In the genomic region with DNA sequence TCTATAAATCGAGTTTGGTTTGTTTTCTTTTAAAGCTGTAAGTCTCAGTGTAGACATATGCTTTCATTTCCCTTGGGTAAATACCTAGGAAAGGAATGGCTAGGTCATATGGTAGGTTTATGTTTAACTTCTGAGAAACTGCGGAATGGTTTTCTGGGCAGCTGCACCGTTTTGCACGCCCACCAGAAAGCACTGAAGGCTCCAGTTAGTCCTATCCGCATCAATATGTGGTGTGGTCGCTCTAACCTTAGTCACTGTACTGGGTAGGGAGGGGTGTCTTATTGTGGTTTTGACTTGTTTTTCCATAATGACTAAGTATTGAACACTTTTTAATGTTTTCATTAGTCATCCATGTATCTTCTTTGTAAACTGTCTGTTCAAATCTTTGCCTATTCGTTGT, we compare ENCODE assay signal across 10 cellular contexts.
DNase-seq lines count a peak whose midpoint lies in the region; ATAC-seq and TF ChIP-seq lines count a peak whose summit lies in the region.
"Had no signal": no experiment of that assay in that cellular context is flagged by ENCODE, and none has a peak within 500 bp of the region (broad histone marks: within the 10 kb centered on the region; RNA-seq: fewer than 3 reads in every experiment).

No MANE protein-coding gene starts in this region.

- 84% methylated on average over 7 of the region's 7 CpGs for WGBS in SK-N-SH (ENCODE audit: low lambda C conversion rate)

- peak overlapping the region; percentile 42 for H3K4me2 ChIP-seq in PC-3 (ENCODE audit: low read length)
- no peak overlapping the region for H3K4me2 ChIP-seq in SK-N-SH

- POLR2A ChIA-PET in PC-3 (lab: Charles Lee; ENCODE audit: unreplicated experiment): no interaction called here
- POLR2A ChIA-PET in SK-N-SH (lab: Yijun Ruan, JAX): no interaction called here

- no peak for TF ChIP-seq CTCF in PC-3 (conservative IDR thresholded peaks at IDR 0.05; ENCODE audit: low read depth, low read length)
- no peak for TF ChIP-seq CTCF in epithelial cell of esophagus (IDR thresholded peaks at IDR 0.05; ENCODE audit: insufficient read depth, low read depth, low read length, missing control alignments)
- no peak for TF ChIP-seq CTCF in SK-N-SH (IDR thresholded peaks at IDR 0.05)

- ATAC-seq in PC-3: peak; percentile 80

- no peaks in the 10 kb centered on the region for H3K9me2 ChIP-seq in PC-3 (replicated peaks; ENCODE audit: low read length)
- no peaks in the 10 kb centered on the region for H3K9me2 ChIP-seq in SK-N-SH

- no TSS peak for BruUV-seq in PC-3 (replicated peaks; lab: Mats Ljungman, UMichigan)

- intact Hi-C loops in PC-3 (cut with micrococcal nuclease) (loop anchor here (10.0 kb wide), 2 partner anchors 108 to 218 kb away; no protein-coding TSS in a partner anchor), posterior vena cava (cut with DNase I) (no loop called here)

- H3K27ac ChIP-seq in PC-3 (ENCODE audit: low read length) (peak overlapping the region; percentile 73), SK-N-SH (ENCODE audit: low read depth in 2 of 2, low read length in 1 of 2) (no peak overlapping the region)
- H3K27ac ChIP-seq: VCaP had no signal

- H3K9me3 ChIP-seq in PC-3 (ENCODE audit: low read length) (no peaks in the 10 kb centered on the region), SK-N-SH (no peaks in the 10 kb centered on the region)

- CTCF ChIA-PET in PC-3 (lab: Charles Lee) (no interaction called here), SK-N-SH (lab: Yijun Ruan, JAX) (no interaction called here)

- H2AFZ ChIP-seq in PC-3 (ENCODE audit: low read length): peak overlapping the region; percentile 58
- no peak overlapping the region for H2AFZ ChIP-seq in SK-N-SH (ENCODE audit: low read depth)

- no peak for TF ChIP-seq EP300 in SK-N-SH (IDR thresholded peaks at IDR 0.05; ENCODE audit: borderline replicate concordance in 1 of 2, low read depth in 1 of 2, low read length in 1 of 2)

- H3K4me1 ChIP-seq in PC-3 (ENCODE audit: insufficient read depth, low read length) (peaks cover 14% of the 10 kb centered on the region), SK-N-SH (ENCODE audit: control insufficient read depth in 1 of 2, insufficient read depth in 2 of 2, low read depth in 1 of 2, low read length in 1 of 2) (no peaks in the 10 kb centered on the region; a peak in 2 of 4 replicates)

- H3K79me2 ChIP-seq in PC-3 (ENCODE audit: low read length) (no peaks in the 10 kb centered on the region), SK-N-SH (ENCODE audit: insufficient read depth) (no peaks in the 10 kb centered on the region)

- H3K4me3 ChIP-seq in PC-3 (ENCODE audit: low read length) (no peak overlapping the region), epithelial cell of esophagus (ENCODE audit: low read length) (no peak overlapping the region), SK-N-SH (ENCODE audit: low read depth in 2 of 2, low read length in 1 of 2) (no peak overlapping the region)

- H3K27me3 ChIP-seq in PC-3 (ENCODE audit: low read length): no peaks in the 10 kb centered on the region
- H3K27me3 ChIP-seq in SK-N-SH (ENCODE audit: insufficient read depth): no peaks in the 10 kb centered on the region

- no peak for TF ChIP-seq RAD21 in SK-N-SH (IDR thresholded peaks at IDR 0.05; ENCODE audit: low read length)

- DNase-seq in EH (ENCODE audit: low read depth) (peak; percentile 24), PC-3 (peak; percentile 47), epithelial cell of esophagus (ENCODE audit: low read depth) (peak; percentile 49), DMS79 treated with DMSO at 0.1 percent for 48 hours (lab: John Stamatoyannopoulos, UW) (no peak), NCI-H1092 (lab: John Stamatoyannopoulos, UW) (no peak), SK-N-SH (no peak), posterior vena cava (ENCODE audit: low spot score) (no peak)
- DNase-seq in stimulated activated CD4-positive, alpha-beta T cell treated with anti-CD3 and anti-CD28 coated beads, Interleukin-1b, Interleukin-23, amount 100 ng/mL, for 24 hours (ENCODE audit: low read depth in 4 of 4, low spot score in 1 of 4): peak; percentile 7 to 13 (median 8)
- DNase-seq: H7 had no signal

- H3F3A ChIP-seq in PC-3 (ENCODE audit: low read length, unreplicated experiment): no peaks in the 10 kb centered on the region
- H3F3A ChIP-seq in SK-N-SH (replicated peaks; ENCODE audit: insufficient read depth): peaks cover 4% of the 10 kb centered on the region

- H3K36me3 ChIP-seq in PC-3 (ENCODE audit: low read depth, low read length) (no peaks in the 10 kb centered on the region), SK-N-SH (replicated peaks in 1 of 2; ENCODE audit: control insufficient read depth in 1 of 2, insufficient read depth in 2 of 2, low read length in 1 of 2) (peaks cover 0 to 6% of the 10 kb centered on the region in 2 experiments)

- H4K20me1 ChIP-seq in PC-3 (ENCODE audit: low read length) (no peaks in the 10 kb centered on the region), SK-N-SH (ENCODE audit: insufficient read depth) (no peaks in the 10 kb centered on the region)

- H3K9ac ChIP-seq in PC-3 (ENCODE audit: low read length): no peak overlapping the region
- no peak overlapping the region for H3K9ac ChIP-seq in SK-N-SH

TF ChIP-seq in SK-N-SH, 30 proteins besides CTCF, POLR2A, EP300 and RAD21:
- no peak for TF ChIP-seq JUND (IDR thresholded peaks at IDR 0.05)
- TF ChIP-seq FOXM1 (IDR thresholded peaks at IDR 0.05; ENCODE audit: low read depth): no peak
- TF ChIP-seq FOXJ3 (CRISPR knock-in tag; IDR thresholded peaks at IDR 0.05): no peak
- TF ChIP-seq, protein P1, sequence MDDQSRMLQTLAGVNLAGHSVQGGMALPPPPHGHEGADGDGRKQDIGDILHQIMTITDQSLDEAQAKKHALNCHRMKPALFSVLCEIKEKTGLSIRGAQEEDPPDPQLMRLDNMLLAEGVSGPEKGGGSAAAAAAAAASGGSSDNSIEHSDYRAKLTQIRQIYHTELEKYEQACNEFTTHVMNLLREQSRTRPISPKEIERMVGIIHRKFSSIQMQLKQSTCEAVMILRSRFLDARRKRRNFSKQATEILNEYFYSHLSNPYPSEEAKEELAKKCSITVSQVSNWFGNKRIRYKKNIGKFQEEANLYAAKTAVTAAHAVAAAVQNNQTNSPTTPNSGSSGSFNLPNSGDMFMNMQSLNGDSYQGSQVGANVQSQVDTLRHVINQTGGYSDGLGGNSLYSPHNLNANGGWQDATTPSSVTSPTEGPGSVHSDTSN (IDR thresholded peaks at IDR 0.05): no peak
- TF ChIP-seq, protein P2, sequence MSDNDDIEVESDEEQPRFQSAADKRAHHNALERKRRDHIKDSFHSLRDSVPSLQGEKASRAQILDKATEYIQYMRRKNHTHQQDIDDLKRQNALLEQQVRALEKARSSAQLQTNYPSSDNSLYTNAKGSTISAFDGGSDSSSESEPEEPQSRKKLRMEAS (IDR thresholded peaks at IDR 0.05; ENCODE audit: low read depth): no peak
- TF ChIP-seq EZH2phosphoT487 (IDR thresholded peaks at IDR 0.05; ENCODE audit: borderline replicate concordance, low read depth): no peak

Comparison
In these comparisons a context has a peak if more than half of its experiments do, and no peak if none do; other contexts are left out.
1. DNase-seq: peak in EH (single experiment), PC-3 (single experiment), epithelial cell of esophagus (single experiment) and stimulated activated CD4-positive, alpha-beta T cell treated with anti-CD3 and anti-CD28 coated beads, Interleukin-1b, Interleukin-23, amount 100 ng/mL, for 24 hours (4 of 4); none in DMS79 treated with DMSO at 0.1 percent for 48 hours (single experiment), NCI-H1092 (single experiment), SK-N-SH (single experiment) and posterior vena cava (single experiment).